In genomic region chr15:88705769-88706165, GRCh38 we compare ENCODE assay signal across 10 cellular contexts.
A peak's percentile ranks its signal among the peaks of the same experiment; 100 is the strongest.
DNase-seq lines count a peak whose midpoint lies in the region; ATAC-seq and TF ChIP-seq lines count a peak whose summit lies in the region.
"Had no signal": no experiment of that assay in that cellular context is flagged by ENCODE, and none has a peak within 500 bp of the region (broad histone marks: within the 10 kb centered on the region; RNA-seq: fewer than 3 reads in every experiment).

No MANE protein-coding gene starts in this region.

- no peak overlapping the region for H2BK15ac ChIP-seq in H9 (ENCODE audit: low read depth, low read length)

- peak overlapping the region; percentile 61 for H3K4me3 ChIP-seq in smooth muscle cell

- H3K56ac ChIP-seq in H9 (ENCODE audit: insufficient read length, low read depth, low read length), result no peak overlapping the region

- peak overlapping the region; percentile 56 to 75 for H3K4me3 Mint-ChIP-seq in H9
- peak overlapping the region; percentile 60 for H3K4me3 Mint-ChIP-seq in activated naive CD8-positive, alpha-beta T cell treated with anti-CD3 and anti-CD28 coated beads, Interleukin-2, amount 50 U/mL, for 24 hours
- H3K4me3 Mint-ChIP-seq in immature natural killer cell, result peak overlapping the region; percentile 44 to 76 (median 65)

- TF ChIP-seq CTCF in H9 (conservative IDR thresholded peaks at IDR 0.05), result no peak
- TF ChIP-seq CTCF in smooth muscle cell (IDR thresholded peaks at IDR 0.05; ENCODE audit: borderline replicate concordance, insufficient read depth, poor library complexity, severe bottlenecking), result no peak

- no peak overlapping the region for H2BK12ac ChIP-seq in H9 (ENCODE audit: insufficient read length, low read depth, low read length)

- H3K27me3 Mint-ChIP-seq in H9 (ENCODE audit: low read depth) (peaks cover 78% of the 10 kb centered on the region), immature natural killer cell (ENCODE audit: low read depth in 3 of 3) (peaks cover 9 to 18% (median 16%) of the 10 kb centered on the region in 3 donors)
- H3K27me3 Mint-ChIP-seq in activated naive CD8-positive, alpha-beta T cell treated with anti-CD3 and anti-CD28 coated beads, Interleukin-2, amount 50 U/mL, for 24 hours, result peaks cover 35% of the 10 kb centered on the region

- H3K4me2 ChIP-seq in H9 (ENCODE audit: insufficient read depth, insufficient read length, low read length), result peak overlapping the region; percentile 32
- H3K4me2 ChIP-seq in smooth muscle cell, result peak overlapping the region; percentile 94

- no peak overlapping the region for H2BK5ac ChIP-seq in H9 (ENCODE audit: insufficient read length, low read length)

- H3K79me2 ChIP-seq in H9 (ENCODE audit: insufficient read depth, low read length), result no peaks in the 10 kb centered on the region
- no peaks in the 10 kb centered on the region for H3K79me2 ChIP-seq in smooth muscle cell (ENCODE audit: low read depth)

- H3K27ac Mint-ChIP-seq in H9 (no peak overlapping the region), immature natural killer cell (no peak overlapping the region)
- no peak overlapping the region for H3K27ac Mint-ChIP-seq in activated naive CD8-positive, alpha-beta T cell treated with anti-CD3 and anti-CD28 coated beads, Interleukin-2, amount 50 U/mL, for 24 hours

- H3K9me3 ChIP-seq in H9 (ENCODE audit: control insufficient read depth, low read depth, low read length) (no peaks in the 10 kb centered on the region), smooth muscle cell (replicated peaks; ENCODE audit: low read depth) (no peaks in the 10 kb centered on the region)

- no peak overlapping the region for H4K5ac ChIP-seq in H9 (ENCODE audit: insufficient read length, low read depth, low read length)

- H3K27ac ChIP-seq in H9 (ENCODE audit: insufficient read length, low read depth, low read length) (no peak overlapping the region), smooth muscle cell (ENCODE audit: low read depth) (no peak overlapping the region)

- H3K79me1 ChIP-seq in H9 (ENCODE audit: insufficient read depth, low read depth, low read length, poor library complexity, severe bottlenecking), result no peaks in the 10 kb centered on the region

- H4K8ac ChIP-seq in H9 (replicated peaks; ENCODE audit: insufficient read length, low read depth, low read length), result no peak overlapping the region

- H3K27me3 ChIP-seq in H9 (ENCODE audit: insufficient read depth, low read length) (peaks cover 3% of the 10 kb centered on the region; the same call in 1 of the 2 replicates), smooth muscle cell (ENCODE audit: low read depth) (peaks cover 49% of the 10 kb centered on the region)

- no peak for DNase-seq in H9
- no peak for DNase-seq in activated naive CD8-positive, alpha-beta T cell treated with anti-CD3 and anti-CD28 coated beads, Interleukin-2, amount 50 U/mL, for 24 hours
- DNase-seq in immature natural killer cell, result no peak
- DNase-seq in smooth muscle cell (lab: John Stamatoyannopoulos, UW; ENCODE audit: unreplicated experiment), result no peak
- no peak for DNase-seq in stimulated activated CD4-positive, alpha-beta T cell treated with anti-CD3 and anti-CD28 coated beads, Interleukin-1b, Interleukin-23, amount 100 ng/mL, for 48 hours
- DNase-seq in UCSD-AML1 (lab: John Stamatoyannopoulos, UW; ENCODE audit: unreplicated experiment), result no peak
- DNase-seq: erythroblast, HCEC 1CT had no signal

- H3T11ph ChIP-seq in H9 (ENCODE audit: low read length), result no peak overlapping the region

- no peak overlapping the region for H2AFZ ChIP-seq in H9 (ENCODE audit: low read length)
- H2AFZ ChIP-seq in smooth muscle cell (ENCODE audit: low read depth), result peak overlapping the region; percentile 92

- no peak overlapping the region for H2BK20ac ChIP-seq in H9 (ENCODE audit: low read depth, low read length, poor library complexity, severe bottlenecking)

- H3K9ac ChIP-seq in H9 (ENCODE audit: extremely low read depth, insufficient read length, low read length) (no peak overlapping the region), smooth muscle cell (ENCODE audit: low read depth) (no peak overlapping the region)

- peaks cover 5% of the 10 kb centered on the region for H3K23me2 ChIP-seq in H9 (ENCODE audit: insufficient read length, low read depth, low read length, poor library complexity, severe bottlenecking)

- H3K4me1 ChIP-seq in H9 (ENCODE audit: insufficient read depth, low read length), result no peaks in the 10 kb centered on the region
- no peaks in the 10 kb centered on the region for H3K4me1 ChIP-seq in smooth muscle cell (ENCODE audit: low read depth)

- H3K18ac ChIP-seq in H9 (ENCODE audit: insufficient read length, low read depth, low read length), result no peak overlapping the region

- whole genome bisulfite sequencing in H9 (ENCODE audit: extremely low coverage, insufficient read length, low lambda C conversion rate), result no CpG with 5 or more reads among the region's 11 CpGs
- 69% methylated on average over 11 of the region's 11 CpGs for WGBS in smooth muscle cell (ENCODE audit: low lambda C conversion rate)

- H3K23ac ChIP-seq in H9 (ENCODE audit: insufficient read length, low read depth, low read length), result no peak overlapping the region

- no peaks in the 10 kb centered on the region for H3K36me3 Mint-ChIP-seq in H9 (ENCODE audit: insufficient read depth in 1 of 3, low read depth in 3 of 3)
- no peaks in the 10 kb centered on the region for H3K36me3 Mint-ChIP-seq in activated naive CD8-positive, alpha-beta T cell treated with anti-CD3 and anti-CD28 coated beads, Interleukin-2, amount 50 U/mL, for 24 hours (ENCODE audit: low read depth)
- H3K36me3 Mint-ChIP-seq in immature natural killer cell, result no peaks in the 10 kb centered on the region

- H4K20me1 ChIP-seq in H9 (ENCODE audit: control insufficient read depth, insufficient read depth, insufficient read length) (no peaks in the 10 kb centered on the region), smooth muscle cell (ENCODE audit: low read depth) (no peaks in the 10 kb centered on the region)

- H3K4me1 Mint-ChIP-seq in H9 (peaks cover 8 to 9% of the 10 kb centered on the region in 2 experiments), immature natural killer cell (peaks cover 6 to 11% of the 10 kb centered on the region in 2 donors)
- peaks cover 7% of the 10 kb centered on the region for H3K4me1 Mint-ChIP-seq in activated naive CD8-positive, alpha-beta T cell treated with anti-CD3 and anti-CD28 coated beads, Interleukin-2, amount 50 U/mL, for 24 hours

- no peak for ATAC-seq in activated naive CD8-positive, alpha-beta T cell treated with anti-CD3 and anti-CD28 coated beads, Interleukin-2, amount 50 U/mL, for 24 hours
- ATAC-seq in GM21576 (IDR thresholded peaks at IDR 0.05; ENCODE audit: unreplicated experiment) (no peak), GM21529 (IDR thresholded peaks at IDR 0.05; ENCODE audit: unreplicated experiment) (no peak)

- H3K14ac ChIP-seq in H9 (ENCODE audit: insufficient read depth, low read length), result no peak overlapping the region

- H2BK120ac ChIP-seq in H9 (ENCODE audit: low read depth, low read length, poor library complexity, severe bottlenecking), result no peak overlapping the region

- no peak overlapping the region for H3K4ac ChIP-seq in H9 (ENCODE audit: low read depth, low read length)

- no peaks in the 10 kb centered on the region for H3K36me3 ChIP-seq in smooth muscle cell (ENCODE audit: low read depth)

- no peak overlapping the region for H4K91ac ChIP-seq in H9 (ENCODE audit: insufficient read length, low read depth, low read length)

- H2AK5ac ChIP-seq in H9 (ENCODE audit: insufficient read length, low read length), result no peak overlapping the region

- H3K9me3 Mint-ChIP-seq in H9, result no peaks in the 10 kb centered on the region
- H3K9me3 Mint-ChIP-seq in activated naive CD8-positive, alpha-beta T cell treated with anti-CD3 and anti-CD28 coated beads, Interleukin-2, amount 50 U/mL, for 24 hours, result no peaks in the 10 kb centered on the region
- no peaks in the 10 kb centered on the region for H3K9me3 Mint-ChIP-seq in immature natural killer cell

- H3F3A ChIP-seq in smooth muscle cell (ENCODE audit: low read depth), result no peaks in the 10 kb centered on the region
